ENCODE assay signal across 2 cellular contexts in the genomic region with DNA sequence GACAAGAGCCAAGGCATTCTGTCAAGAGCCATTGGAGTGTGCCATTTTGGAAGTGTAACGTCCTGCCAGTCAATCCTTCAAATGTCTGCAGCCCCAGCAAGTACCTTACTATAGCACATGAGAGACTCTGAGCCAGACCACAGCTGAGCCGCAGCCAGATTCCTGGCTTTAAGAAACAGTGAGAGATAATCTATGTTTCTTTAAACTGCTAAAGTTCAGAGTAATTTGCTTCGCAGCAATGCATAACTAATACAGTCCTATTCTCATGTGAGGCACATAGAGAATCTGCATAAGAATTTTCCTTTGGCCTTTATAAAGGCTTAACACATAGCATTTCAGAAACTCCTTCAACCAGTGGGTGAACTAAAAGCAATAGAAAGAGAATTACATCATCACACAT.
TF ChIP-seq lines count a peak whose summit lies in the region.

No MANE protein-coding gene starts in this region.

TF ChIP-seq in WTC11, 78 proteins besides CTCF, POLR2A, EP300 and RAD21 (continued from another document):
- no peak for TF ChIP-seq ERG (CRISPR knock-in tag; IDR thresholded peaks at IDR 0.05)
- TF ChIP-seq CREB1 (CRISPR knock-in tag; IDR thresholded peaks at IDR 0.05) = no peak
- TF ChIP-seq, protein P1, sequence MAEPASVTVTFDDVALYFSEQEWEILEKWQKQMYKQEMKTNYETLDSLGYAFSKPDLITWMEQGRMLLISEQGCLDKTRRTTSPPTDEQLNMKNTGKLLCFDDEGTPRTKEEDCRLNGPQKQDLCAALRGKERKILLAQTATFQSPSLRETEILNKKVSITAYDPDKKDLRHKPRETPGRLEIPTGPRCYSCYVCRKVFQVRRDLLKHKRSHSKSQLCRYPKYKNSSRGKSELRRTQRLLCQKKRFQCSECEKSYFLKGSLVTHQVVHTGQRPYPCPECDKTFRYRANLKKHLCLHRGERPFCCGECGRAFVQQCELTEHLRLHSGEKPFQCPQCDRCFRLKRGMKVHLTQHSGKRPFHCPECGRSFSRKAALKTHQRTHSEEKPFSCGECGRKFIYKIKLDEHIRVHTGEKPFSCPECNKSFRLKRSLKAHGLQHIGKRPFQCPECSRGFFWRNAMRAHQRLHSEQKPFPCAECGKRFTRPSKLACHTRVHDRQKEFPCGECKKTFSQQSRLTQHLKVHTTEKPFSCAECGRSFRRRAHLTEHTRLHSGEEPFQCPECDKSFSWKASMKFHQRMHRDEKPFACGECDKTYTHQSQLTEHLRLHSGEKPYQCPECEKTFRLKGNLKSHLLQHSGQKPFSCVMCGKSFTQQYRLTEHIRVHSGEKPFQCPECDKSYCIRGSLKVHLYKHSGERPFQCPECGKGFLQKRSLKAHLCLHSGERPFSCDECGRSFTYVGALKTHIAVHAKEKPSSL (CRISPR knock-in tag; conservative IDR thresholded peaks at IDR 0.05) = no peak
- TF ChIP-seq TEAD1 (CRISPR knock-in tag; IDR thresholded peaks at IDR 0.05) = no peak
- no peak for TF ChIP-seq FOXJ3 (CRISPR knock-in tag; IDR thresholded peaks at IDR 0.05; ENCODE audit: borderline replicate concordance)
- TF ChIP-seq NR2C2 (CRISPR knock-in tag; IDR thresholded peaks at IDR 0.05) = no peak
- no peak for TF ChIP-seq ZBTB43 (CRISPR knock-in tag; IDR thresholded peaks at IDR 0.05)
- TF ChIP-seq NR3C1 (CRISPR knock-in tag; conservative IDR thresholded peaks at IDR 0.05; ENCODE audit: low read depth) = no peak
- no peak for TF ChIP-seq ZNF317 (CRISPR knock-in tag; IDR thresholded peaks at IDR 0.05; ENCODE audit: borderline replicate concordance, low read depth)
- no peak for TF ChIP-seq HMGA2 (CRISPR knock-in tag; IDR thresholded peaks at IDR 0.05)
- TF ChIP-seq IRF2 (CRISPR knock-in tag; IDR thresholded peaks at IDR 0.05; ENCODE audit: borderline replicate concordance, low read depth) = no peak
- no peak for TF ChIP-seq JAZF1 (CRISPR knock-in tag; IDR thresholded peaks at IDR 0.05)
- TF ChIP-seq, protein P2, sequence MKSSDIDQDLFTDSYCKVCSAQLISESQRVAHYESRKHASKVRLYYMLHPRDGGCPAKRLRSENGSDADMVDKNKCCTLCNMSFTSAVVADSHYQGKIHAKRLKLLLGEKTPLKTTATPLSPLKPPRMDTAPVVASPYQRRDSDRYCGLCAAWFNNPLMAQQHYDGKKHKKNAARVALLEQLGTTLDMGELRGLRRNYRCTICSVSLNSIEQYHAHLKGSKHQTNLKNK (CRISPR knock-in tag; IDR thresholded peaks at IDR 0.05) = no peak
- no peak for TF ChIP-seq ZNF121 (CRISPR knock-in tag; IDR thresholded peaks at IDR 0.05)
- TF ChIP-seq ATF1 (CRISPR knock-in tag; IDR thresholded peaks at IDR 0.05) = no peak

TF ChIP-seq in HepG2, 621 proteins besides CTCF, POLR2A, EP300 and RAD21 (continued from another document):
- TF ChIP-seq, protein P3, sequence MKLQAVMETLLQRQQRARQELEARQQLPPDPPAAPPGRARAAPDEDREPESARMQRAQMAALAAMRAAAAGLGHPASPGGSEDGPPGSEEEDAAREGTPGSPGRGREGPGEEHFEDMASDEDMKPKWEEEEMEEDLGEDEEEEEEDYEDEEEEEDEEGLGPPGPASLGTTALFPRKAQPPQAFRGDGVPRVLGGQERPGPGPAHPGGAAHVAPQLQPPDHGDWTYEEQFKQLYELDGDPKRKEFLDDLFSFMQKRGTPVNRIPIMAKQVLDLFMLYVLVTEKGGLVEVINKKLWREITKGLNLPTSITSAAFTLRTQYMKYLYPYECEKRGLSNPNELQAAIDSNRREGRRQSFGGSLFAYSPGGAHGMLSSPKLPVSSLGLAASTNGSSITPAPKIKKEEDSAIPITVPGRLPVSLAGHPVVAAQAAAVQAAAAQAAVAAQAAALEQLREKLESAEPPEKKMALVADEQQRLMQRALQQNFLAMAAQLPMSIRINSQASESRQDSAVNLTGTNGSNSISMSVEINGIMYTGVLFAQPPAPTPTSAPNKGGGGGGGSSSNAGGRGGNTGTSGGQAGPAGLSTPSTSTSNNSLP (IDR thresholded peaks at IDR 0.05; ENCODE audit: low read depth, low read length) = no peak
- TF ChIP-seq MIER3 (CRISPR knock-in tag; IDR thresholded peaks at IDR 0.05; ENCODE audit: borderline replicate concordance) (no peak), ZMYM2 (CRISPR knock-in tag; IDR thresholded peaks at IDR 0.05) (no peak), ZNF646 (CRISPR knock-in tag; IDR thresholded peaks at IDR 0.05) (no peak), SALL1 (CRISPR knock-in tag; IDR thresholded peaks at IDR 0.05) (no peak), ZNF558 (CRISPR knock-in tag; IDR thresholded peaks at IDR 0.05; ENCODE audit: borderline replicate concordance) (no peak)
